11 cellular contexts compared by ENCODE assay signal in the genomic region with DNA sequence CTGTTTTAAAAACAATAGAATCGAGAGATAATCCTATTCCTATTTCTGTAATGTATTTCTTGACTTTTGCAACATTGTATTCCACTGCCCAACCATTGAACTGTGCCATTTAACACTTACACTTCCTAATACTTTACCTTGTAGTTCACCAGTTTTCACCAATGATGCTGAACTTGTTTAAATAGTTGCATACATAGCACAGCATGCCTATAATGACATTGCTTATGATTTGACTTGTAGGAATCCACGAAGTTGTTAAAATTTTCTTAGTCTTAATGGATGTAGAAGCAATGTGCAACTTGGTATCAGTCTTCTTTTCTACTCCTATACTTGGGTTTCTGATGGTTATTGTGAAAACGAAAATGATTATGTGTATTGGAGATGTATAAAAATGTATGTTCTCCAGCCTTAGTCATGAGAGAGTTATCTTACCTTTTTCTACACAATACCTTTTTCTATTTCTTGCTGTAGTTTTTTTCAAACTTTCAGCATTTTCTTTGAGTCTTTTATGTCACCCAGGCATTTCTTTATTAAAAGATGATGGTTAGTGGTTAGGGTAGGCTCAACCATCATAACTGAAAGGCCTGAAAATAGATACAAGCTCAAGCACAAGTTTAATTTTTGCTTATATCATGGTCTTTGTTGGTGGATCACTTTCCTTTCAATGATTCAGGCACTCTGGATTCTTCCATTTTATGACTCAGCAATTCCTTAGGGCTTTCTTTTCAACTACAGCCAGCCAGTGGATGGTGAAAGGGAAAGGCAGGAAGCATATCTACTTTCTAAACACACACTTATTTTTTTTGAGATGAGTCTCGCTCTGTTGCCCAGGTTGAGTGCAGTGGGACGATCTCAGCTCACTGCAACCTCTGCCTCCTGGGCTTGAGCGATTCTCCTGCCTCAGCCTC. TPM values are rescaled to one million over a fixed set of nuclear protein-coding genes. Genes with fewer than 3 reads are reported as not detected.
DNase-seq lines count a peak whose midpoint lies in the region; ATAC-seq and TF ChIP-seq lines count a peak whose summit lies in the region.
"Had no signal": no experiment of that assay in that cellular context is flagged by ENCODE, and none has a peak within 500 bp of the region (broad histone marks: within the 10 kb centered on the region; RNA-seq: fewer than 3 reads in every experiment).

No MANE protein-coding gene starts in this region.

- H3K4me1 Mint-ChIP-seq in activated CD4-positive, alpha-beta T cell treated with anti-CD3 and anti-CD28 coated beads, Interleukin-2, amount 10 ng/mL, durations not matched to agents 7 days and 5 days, result peaks cover 2% of the 10 kb centered on the region

- no peak overlapping the region for H3K27ac ChIP-seq in body of pancreas

- H3K36me3 Mint-ChIP-seq in activated CD4-positive, alpha-beta T cell treated with anti-CD3 and anti-CD28 coated beads, Interleukin-2, amount 10 ng/mL, durations not matched to agents 7 days and 5 days (ENCODE audit: low read depth), result peaks cover 15% of the 10 kb centered on the region

- POLR2A ChIA-PET in activated CD4-positive, alpha-beta T cell treated with anti-CD3 and anti-CD28 coated beads, Interleukin-2, amount 10 ng/mL, durations not matched to agents 7 days and 5 days (lab: Charles Lee), result interaction anchor here (0.6 kb wide), 1 partner anchor 46 kb away, joined by 3 read pairs; no protein-coding TSS in a partner anchor

- H3K4me1 ChIP-seq in adipocyte (ENCODE audit: control insufficient read depth, insufficient read depth, low read length) (peaks cover 13% of the 10 kb centered on the region), body of pancreas (no peaks in the 10 kb centered on the region)

- no peak overlapping the region for H3K27ac Mint-ChIP-seq in activated CD4-positive, alpha-beta T cell treated with anti-CD3 and anti-CD28 coated beads, Interleukin-2, amount 10 ng/mL, durations not matched to agents 7 days and 5 days

- WGBS in body of pancreas, 2 donors, result 91 to 92% methylated on average over 6 of the region's 6 CpGs

- no peak overlapping the region for H3K4me3 Mint-ChIP-seq in activated CD4-positive, alpha-beta T cell treated with anti-CD3 and anti-CD28 coated beads, Interleukin-2, amount 10 ng/mL, durations not matched to agents 7 days and 5 days
- H3K4me3 Mint-ChIP-seq: central memory CD8-positive, alpha-beta T cell; neural crest cell had no signal

- H3K36me3 ChIP-seq in adipocyte (ENCODE audit: control insufficient read depth, insufficient read depth, low read length, severe bottlenecking) (no peaks in the 10 kb centered on the region), body of pancreas (replicated peaks in 1 of 2; ENCODE audit: insufficient read depth in 1 of 2, low read depth in 2 of 2) (no peaks in the 10 kb centered on the region)

- TF ChIP-seq POLR2A in body of pancreas (IDR thresholded peaks at IDR 0.05), result no peak

- H3K9me3 Mint-ChIP-seq in activated CD4-positive, alpha-beta T cell treated with anti-CD3 and anti-CD28 coated beads, Interleukin-2, amount 10 ng/mL, durations not matched to agents 7 days and 5 days, result peaks cover 6% of the 10 kb centered on the region
- H3K9me3 Mint-ChIP-seq: central memory CD8-positive, alpha-beta T cell had no signal

- TF ChIP-seq CTCF in body of pancreas (IDR thresholded peaks at IDR 0.05), result no peak
- no peak for TF ChIP-seq CTCF in GM13977 (IDR thresholded peaks at IDR 0.05; ENCODE audit: extremely low read depth, insufficient read depth, missing control alignments)

- in situ Hi-C loops in GM13977 (cut with MboI; ENCODE audit: low pct_unique_long_range_greater_than_20kb, low sequenced_read_pairs, unreplicated experiment), result no loop called here

- H3K27me3 Mint-ChIP-seq in activated CD4-positive, alpha-beta T cell treated with anti-CD3 and anti-CD28 coated beads, Interleukin-2, amount 10 ng/mL, durations not matched to agents 7 days and 5 days, result no peaks in the 10 kb centered on the region
- H3K27me3 Mint-ChIP-seq: central memory CD8-positive, alpha-beta T cell had no signal

- intact Hi-C loops in body of pancreas (cut with DNase I), result no loop called here

- peak; percentile 87 for DNase-seq in adipocyte (ENCODE audit: low read depth)
- peak; percentile 86 for DNase-seq in renal cortical epithelial cell (ENCODE audit: low read depth)
- no peak for DNase-seq in body of pancreas
- DNase-seq in GM13977 (ENCODE audit: low spot score), result no peak
- DNase-seq in activated CD4-positive, alpha-beta T cell treated with anti-CD3 and anti-CD28 coated beads, Interleukin-2, amount 10 ng/mL, durations not matched to agents 7 days and 5 days, result no peak
- no peak for DNase-seq in HUDEP-2 (lab: John Stamatoyannopoulos, UW; ENCODE audit: unreplicated experiment in 76 of 76)
- DNase-seq: SIG-M5 had no signal

- H3K9me3 ChIP-seq in adipocyte (ENCODE audit: control insufficient read depth, low read length) (no peaks in the 10 kb centered on the region), body of pancreas (no peaks in the 10 kb centered on the region)

- H3K4me3 ChIP-seq in adipocyte (ENCODE audit: low read length) (peak overlapping the region; percentile 14), body of pancreas (no peak overlapping the region)

- ATAC-seq in GM18868 (IDR thresholded peaks at IDR 0.05; ENCODE audit: unreplicated experiment) (peak; percentile 74), HG02885 (IDR thresholded peaks at IDR 0.05; ENCODE audit: poor library complexity, unreplicated experiment) (peak; percentile 69), body of pancreas (no peak)

- H3K27me3 ChIP-seq in adipocyte (replicated peaks; ENCODE audit: control insufficient read depth, insufficient read depth, low read length) (no peaks in the 10 kb centered on the region), body of pancreas (no peaks in the 10 kb centered on the region)

- peak overlapping the region; percentile 9 for H3K9ac ChIP-seq in adipocyte (ENCODE audit: low read length)

- CTCF ChIA-PET in activated CD4-positive, alpha-beta T cell treated with anti-CD3 and anti-CD28 coated beads, Interleukin-2, amount 10 ng/mL, durations not matched to agents 7 days and 5 days (lab: Charles Lee), result interaction anchor here (0.6 to 2.2 kb wide), 3 partner anchors 8 to 142 kb away, joined by 3 to 5 read pairs (median 3); no protein-coding TSS in a partner anchor

RNA-seq across cellular contexts. Expression of a gene that starts 9.4 kb away (rescaled TPM):
- total RNA-seq in renal cortical epithelial cell, result 46.9 and 117 TPM in 2 replicates
- total RNA-seq in body of pancreas, result 10 to 100 TPM; 20.5 to 76.8 TPM
- 10 to 100 TPM; 17.2 to 17.3 TPM for total RNA-seq in activated CD4-positive, alpha-beta T cell treated with anti-CD3 and anti-CD28 coated beads, Interleukin-2, amount 10 ng/mL, durations not matched to agents 7 days and 5 days

Comparison
In these comparisons a context has a peak if more than half of its experiments do, and no peak if none do; other contexts are left out.
1. DNase-seq: peak in adipocyte (single experiment) and renal cortical epithelial cell (single experiment); none in body of pancreas (0 of 4), GM13977 (single experiment), activated CD4-positive, alpha-beta T cell treated with anti-CD3 and anti-CD28 coated beads, Interleukin-2, amount 10 ng/mL, durations not matched to agents 7 days and 5 days (single experiment) and HUDEP-2 (0 of 76).